In the genomic region with DNA sequence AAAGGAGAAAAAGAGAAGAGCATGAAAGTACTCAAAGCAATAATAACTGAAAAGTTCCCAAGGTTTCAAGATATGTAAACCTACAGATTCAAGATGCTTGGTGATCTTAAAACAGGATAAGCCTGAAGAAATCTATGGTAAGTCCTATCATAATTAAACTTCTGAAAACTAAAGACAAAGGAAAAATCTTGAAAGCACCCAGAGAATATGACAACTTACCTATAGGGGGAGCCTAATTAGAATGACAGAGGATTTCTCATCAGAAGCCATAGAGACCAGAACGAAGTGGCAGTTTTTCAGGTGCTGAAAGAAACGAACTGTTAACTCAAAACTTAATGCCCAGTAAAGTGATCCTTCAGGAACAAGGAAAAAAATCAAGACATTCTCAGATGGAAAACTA, we compare ENCODE assay signal across 13 cellular contexts. TPM values are rescaled to one million over a fixed set of nuclear protein-coding genes. Genes with fewer than 3 reads are reported as not detected.
DNase-seq lines count a peak whose midpoint lies in the region; ATAC-seq and TF ChIP-seq lines count a peak whose summit lies in the region.
"Had no signal": no experiment of that assay in that cellular context is flagged by ENCODE, and none has a peak within 500 bp of the region (broad histone marks: within the 10 kb centered on the region; RNA-seq: fewer than 3 reads in every experiment).

No MANE protein-coding gene starts in this region.

- no peak overlapping the region for H3K4me3 Mint-ChIP-seq in Caco-2 (ENCODE audit: unreplicated experiment)
- H3K4me3 Mint-ChIP-seq: activated B cell treated with CpG ODN at 0.5 μM for 24 hours; activated naive CD8-positive, alpha-beta T cell had no signal

- H3K4me1 Mint-ChIP-seq in Caco-2 (ENCODE audit: low read depth, unreplicated experiment): no peaks in the 10 kb centered on the region
- H3K4me1 Mint-ChIP-seq: activated B cell treated with CpG ODN at 0.5 μM for 24 hours had no signal

- peaks cover 1% of the 10 kb centered on the region for H3K4me1 ChIP-seq in Caco-2
- H3K4me1 ChIP-seq: gastrocnemius medialis, uterus had no signal

- POLR2A ChIA-PET in Caco-2 (lab: Charles Lee): no interaction called here

- ATAC-seq in esophagus mucosa (no peak), GM19035 (IDR thresholded peaks at IDR 0.05; ENCODE audit: unreplicated experiment) (no peak)
- ATAC-seq: gastrocnemius medialis had no signal

- H3K9me3 ChIP-seq in Caco-2: 0 out of 2 replicates have a peak, but pooled peaks cover 4% of the 10 kb centered on the region
- H3K9me3 ChIP-seq: gastrocnemius medialis, uterus had no signal

- intact Hi-C loops in Caco-2 (cut with micrococcal nuclease; ENCODE audit: unreplicated experiment): no loop called here

- H3K4me3 ChIP-seq in Caco-2 (ENCODE audit: low read depth, low read length) (no peak overlapping the region), kidney epithelial cell (ENCODE audit: low read depth, low read length) (no peak overlapping the region)
- H3K4me3 ChIP-seq: gastrocnemius medialis, uterus had no signal

- peaks cover 14% of the 10 kb centered on the region for H3K27me3 Mint-ChIP-seq in Caco-2 (ENCODE audit: insufficient read depth, unreplicated experiment)

- H3K27me3 ChIP-seq in Caco-2 (replicated peaks; ENCODE audit: control insufficient read depth, insufficient read depth, low read length): no peaks in the 10 kb centered on the region
- no peaks in the 10 kb centered on the region for H3K27me3 ChIP-seq in kidney epithelial cell (ENCODE audit: control insufficient read depth, insufficient read depth, low read length)
- H3K27me3 ChIP-seq: gastrocnemius medialis had no signal

- peak; percentile 45 to 52 for TF ChIP-seq CTCF in Caco-2 (IDR thresholded peaks at IDR 0.05; ENCODE audit: insufficient read depth in 1 of 2, low read depth in 1 of 2, low read length in 1 of 2, severe bottlenecking in 1 of 2, unreplicated experiment in 1 of 2)
- TF ChIP-seq CTCF in kidney epithelial cell (IDR thresholded peaks at IDR 0.05; ENCODE audit: insufficient read depth, low read length, poor library complexity, severe bottlenecking): peak; percentile 38

- H3K9me3 Mint-ChIP-seq in Caco-2 (ENCODE audit: unreplicated experiment): peaks cover 11% of the 10 kb centered on the region

- H3K27ac Mint-ChIP-seq in Caco-2 (ENCODE audit: unreplicated experiment): no peak overlapping the region
- H3K27ac Mint-ChIP-seq: activated B cell treated with CpG ODN at 0.5 μM for 24 hours; activated naive CD8-positive, alpha-beta T cell had no signal

- DNase-seq in Caco-2: no peak
- DNase-seq in HT1080 (ENCODE audit: low read depth): peak; percentile 46
- peak; percentile 5 for DNase-seq in SKM-1 treated with dmso at 0.1 percent for 144 hours (lab: John Stamatoyannopoulos, UW; ENCODE audit: unreplicated experiment)
- DNase-seq in kidney epithelial cell (ENCODE audit: low read depth): no peak
- no peak for DNase-seq in activated naive CD4-positive, alpha-beta T cell (lab: John Stamatoyannopoulos, UW)
- no peak for DNase-seq in iPS-NIHi7 (ENCODE audit: extremely low spot score)
- DNase-seq: activated B cell treated with CpG ODN at 0.5 μM for 24 hours, gastrocnemius medialis, NCI-H2227 treated with DMSO at 0.1 percent for 48 hours, uterus had no signal

- H3K36me3 ChIP-seq in Caco-2 (ENCODE audit: control insufficient read depth, insufficient read depth, low read length) (no peaks in the 10 kb centered on the region), kidney epithelial cell (ENCODE audit: control insufficient read depth, insufficient read depth, low read length) (no peaks in the 10 kb centered on the region)
- H3K36me3 ChIP-seq: gastrocnemius medialis, uterus had no signal

- BruUV-seq in Caco-2 (replicated peaks; lab: Mats Ljungman, UMichigan): no TSS peak

- CTCF ChIA-PET in Caco-2 (lab: Charles Lee): no interaction called here

- no peaks in the 10 kb centered on the region for H3K36me3 Mint-ChIP-seq in Caco-2 (ENCODE audit: insufficient read depth, unreplicated experiment)
- H3K36me3 Mint-ChIP-seq: activated naive CD8-positive, alpha-beta T cell had no signal

RNA-seq across cellular contexts. Expression of gene XDH, which starts 59.7 kb away (rescaled TPM):
- total RNA-seq in Caco-2 (2022) (1.3 and 1.4 TPM in 2 replicates), kidney epithelial cell (4.4 and 4.9 TPM in 2 replicates), esophagus mucosa (39.7 TPM)
- 3.1 and 3.7 TPM in 2 replicates for total RNA-seq in HT1080 (2014; rRNA removed; shearing (Covaris generic))
- 1.2 and 1.6 TPM in 2 replicates for polyA plus RNA-seq in HT1080 (2015; cell fraction: cytosol; rRNA removed)
- 2.0 and 3.0 TPM in 2 replicates for polyA plus RNA-seq in HT1080 (2015; cell fraction: nucleus; rRNA removed)
- total RNA-seq: activated B cell treated with CpG ODN at 0.5 μM for 24 hours had no signal

Comparison
In these comparisons a context has a peak if more than half of its experiments do, and no peak if none do; other contexts are left out.
1. DNase-seq: peak in HT1080 (single experiment) and SKM-1 treated with dmso at 0.1 percent for 144 hours (single experiment); none in Caco-2 (0 of 2), kidney epithelial cell (single experiment), activated naive CD4-positive, alpha-beta T cell (0 of 4) and iPS-NIHi7 (single experiment).